In genomic region chr11:932435-932834, GRCh38 we compare ENCODE assay signal across 14 cellular contexts. TPM values are rescaled to one million over a fixed set of nuclear protein-coding genes. Genes with fewer than 3 reads are reported as not detected.
A peak's percentile ranks its signal among the peaks of the same experiment; 100 is the strongest.
DNase-seq lines count a peak whose midpoint lies in the region; ATAC-seq and TF ChIP-seq lines count a peak whose summit lies in the region.
"Had no signal": no experiment of that assay in that cellular context is flagged by ENCODE, and none has a peak within 500 bp of the region (broad histone marks: within the 10 kb centered on the region; RNA-seq: fewer than 3 reads in every experiment).

No MANE protein-coding gene starts in this region.

- no peak overlapping the region for H3K9ac ChIP-seq in H9 (ENCODE audit: extremely low read depth, insufficient read length, low read length)

- H3K4me3 ChIP-seq in left ventricle myocardium inferior (no peak overlapping the region), psoas muscle (no peak overlapping the region)

- no peak overlapping the region for H4K91ac ChIP-seq in H9 (ENCODE audit: insufficient read length, low read depth, low read length)

- H4K5ac ChIP-seq in H9 (ENCODE audit: insufficient read length, low read depth, low read length), result no peak overlapping the region

- H3K56ac ChIP-seq in H9 (ENCODE audit: insufficient read length, low read depth, low read length), result no peak overlapping the region

- no peak overlapping the region for H2BK15ac ChIP-seq in H9 (ENCODE audit: low read depth, low read length)

- peak overlapping the region; percentile 47 to 84 for H3K4me3 Mint-ChIP-seq in CD14-positive monocyte
- H3K4me3 Mint-ChIP-seq in H9, result no peak overlapping the region
- H3K4me3 Mint-ChIP-seq: naive B cell had no signal

- H3K27me3 Mint-ChIP-seq in CD14-positive monocyte (ENCODE audit: low read depth in 3 of 3) (no peaks in the 10 kb centered on the region), H9 (ENCODE audit: low read depth) (peaks cover 6% of the 10 kb centered on the region)
- H3K27me3 Mint-ChIP-seq: naive B cell had no signal

- H3K79me1 ChIP-seq in H9 (ENCODE audit: insufficient read depth, low read depth, low read length, poor library complexity, severe bottlenecking), result peaks cover 18% of the 10 kb centered on the region

- H2BK120ac ChIP-seq in H9 (ENCODE audit: low read depth, low read length, poor library complexity, severe bottlenecking), result no peak overlapping the region

- no peak overlapping the region for H3K14ac ChIP-seq in H9 (ENCODE audit: insufficient read depth, low read length)

- peaks cover 5% of the 10 kb centered on the region for H3K23me2 ChIP-seq in H9 (ENCODE audit: insufficient read length, low read depth, low read length, poor library complexity, severe bottlenecking)

- H3K18ac ChIP-seq in H9 (ENCODE audit: insufficient read length, low read depth, low read length), result no peak overlapping the region

- no peak overlapping the region for H4K8ac ChIP-seq in H9 (replicated peaks; ENCODE audit: insufficient read length, low read depth, low read length)

- no peaks in the 10 kb centered on the region for H3K27me3 ChIP-seq in left ventricle myocardium inferior (ENCODE audit: low read depth)
- no peaks in the 10 kb centered on the region for H3K27me3 ChIP-seq in psoas muscle (ENCODE audit: insufficient read depth in 3 of 3, low read length in 2 of 3)
- H3K27me3 ChIP-seq in H9 (ENCODE audit: insufficient read depth, low read length), result no peaks in the 10 kb centered on the region

- H3K9me3 ChIP-seq in left ventricle myocardium inferior (replicated peaks) (no peaks in the 10 kb centered on the region), psoas muscle (no peaks in the 10 kb centered on the region), H9 (ENCODE audit: control insufficient read depth, low read depth, low read length) (no peaks in the 10 kb centered on the region)

- H2BK20ac ChIP-seq in H9 (ENCODE audit: low read depth, low read length, poor library complexity, severe bottlenecking), result no peak overlapping the region

- no peak overlapping the region for H2AFZ ChIP-seq in H9 (ENCODE audit: low read length)

- H3K4me1 Mint-ChIP-seq in CD14-positive monocyte (peaks cover 52% of the 10 kb centered on the region), H9 (peaks cover 41 to 53% of the 10 kb centered on the region in 2 experiments)

- 54 to 71% (median 55%) methylated on average over 4 of the region's 4 CpGs for WGBS in psoas muscle, 3 donors
- no CpG with 5 or more reads among the region's 4 CpGs for WGBS in H9 (ENCODE audit: extremely low coverage, insufficient read length, low lambda C conversion rate)

- H3K36me3 ChIP-seq in left ventricle myocardium inferior, result no peaks in the 10 kb centered on the region
- H3K36me3 ChIP-seq in psoas muscle (ENCODE audit: insufficient read depth in 1 of 2, low read depth in 1 of 2), result peaks cover 0 to 6% of the 10 kb centered on the region in 2 donors

- no peak overlapping the region for H2BK5ac ChIP-seq in H9 (ENCODE audit: insufficient read length, low read length)

- H3K27ac ChIP-seq in angular gyrus (ENCODE audit: low read depth, low read length), result peak overlapping the region; percentile 4
- H3K27ac ChIP-seq in left ventricle myocardium inferior (replicated peaks), result peak overlapping the region; percentile 54
- peak overlapping the region; percentile 71 for H3K27ac ChIP-seq in psoas muscle
- H3K27ac ChIP-seq in H9 (ENCODE audit: insufficient read length, low read depth, low read length), result no peak overlapping the region

- H3K36me3 Mint-ChIP-seq in CD14-positive monocyte, result peaks cover 2 to 33% of the 10 kb centered on the region in 2 donors
- H3K36me3 Mint-ChIP-seq in H9 (ENCODE audit: insufficient read depth in 1 of 3, low read depth in 3 of 3), result peaks cover 1 to 9% (median 6%) of the 10 kb centered on the region in 3 experiments; a peak in 5 of 7 replicates
- H3K36me3 Mint-ChIP-seq: naive B cell had no signal

- H3K4me1 ChIP-seq in left ventricle myocardium inferior (peaks cover 69% of the 10 kb centered on the region), psoas muscle (peaks cover 45% of the 10 kb centered on the region), H9 (ENCODE audit: insufficient read depth, low read length) (peaks cover 13% of the 10 kb centered on the region; the same call in 1 of the 2 replicates)

- no peaks in the 10 kb centered on the region for H4K20me1 ChIP-seq in H9 (ENCODE audit: control insufficient read depth, insufficient read depth, insufficient read length)

- ATAC-seq in psoas muscle, result peak in 2 of 4 donors; percentile 47 to 51

- no peak overlapping the region for H3K23ac ChIP-seq in H9 (ENCODE audit: insufficient read length, low read depth, low read length)

- DNase-seq in CD14-positive monocyte (ENCODE audit: low spot score), result no peak
- DNase-seq in left ventricle myocardium inferior, result no peak
- DNase-seq in psoas muscle, result no peak
- DNase-seq in amniotic stem cell (lab: John Stamatoyannopoulos, UW), result no peak
- no peak for DNase-seq in SK-N-DZ (ENCODE audit: low spot score)
- DNase-seq in activated gamma-delta T cell (lab: John Stamatoyannopoulos, UW), result no peak
- no peak for DNase-seq in H9
- DNase-seq: activated CD4-positive, alpha-beta T cell treated with anti-CD3 and anti-CD28 coated beads, Interleukin-2, amount 50 U/mL, for 48 hours; activated effector memory CD4-positive, alpha-beta T cell treated with anti-CD3 and anti-CD28 coated beads, Interleukin-2, amount 50 U/mL, for 16 hours; naive B cell; NCI-H1417; NCI-H510A treated with DMSO at 0.1 percent for 48 hours; stimulated activated CD4-positive, alpha-beta T cell treated with anti-CD3 and anti-CD28 coated beads, Interleukin-12 subunit alpha, Interleukin-12 subunit beta, amount 100 ng/mL, for 4 hours had no signal

- H3T11ph ChIP-seq in H9 (ENCODE audit: low read length), result no peak overlapping the region

- H2AK5ac ChIP-seq in H9 (ENCODE audit: insufficient read length, low read length), result no peak overlapping the region

- peaks cover 0 to 1% (median 0%) of the 10 kb centered on the region in 7 donors for H3K9me3 Mint-ChIP-seq in CD14-positive monocyte
- H3K9me3 Mint-ChIP-seq in H9, result no peaks in the 10 kb centered on the region; a peak in 1 of 5 replicates
- H3K9me3 Mint-ChIP-seq: naive B cell had no signal

- no peak overlapping the region for H3K4me2 ChIP-seq in H9 (ENCODE audit: insufficient read depth, insufficient read length, low read length)

- intact Hi-C loops in CD14-positive monocyte (cut with micrococcal nuclease), result no loop called here
- intact Hi-C loops in left ventricle myocardium inferior (cut with micrococcal nuclease), result no loop called here
- intact Hi-C loops in psoas muscle (cut with DNase I), result no loop called here

- peak overlapping the region; percentile 25 to 89 (median 72) for H3K27ac Mint-ChIP-seq in CD14-positive monocyte
- H3K27ac Mint-ChIP-seq in H9, result peak overlapping the region in 1 of 3 experiments; percentile 45; a peak in 1 of 7 replicates

- H3K4ac ChIP-seq in H9 (ENCODE audit: low read depth, low read length), result no peak overlapping the region

- H3K79me2 ChIP-seq in H9 (ENCODE audit: insufficient read depth, low read length), result peaks cover 21% of the 10 kb centered on the region; the same call in 1 of the 2 replicates

- no peak overlapping the region for H2BK12ac ChIP-seq in H9 (ENCODE audit: insufficient read length, low read depth, low read length)

- TF ChIP-seq CTCF in CD14-positive monocyte (IDR thresholded peaks at IDR 0.05) (no peak), left ventricle myocardium inferior (IDR thresholded peaks at IDR 0.05; ENCODE audit: borderline replicate concordance) (no peak), psoas muscle (IDR thresholded peaks at IDR 0.05) (no peak), H9 (conservative IDR thresholded peaks at IDR 0.05) (no peak)

RNA-seq across cellular contexts. Expression of gene AP2A2, which starts 6.8 kb away (rescaled TPM):
- polyA plus RNA-seq in CD14-positive monocyte (1 to 10 TPM; 5.7 to 8.2 TPM), psoas muscle (10 to 100 TPM; 15.9 to 21.7 (median 19.8) TPM)
- total RNA-seq in left ventricle myocardium inferior (41.4 TPM), psoas muscle (10 to 100 TPM; 26.5 to 31.4 (median 27.7) TPM), H9 (2021) (51.7 and 53.7 TPM in 2 replicates)
- 37.5 and 41.1 TPM in 2 replicates for polyA plus RNA-seq in SK-N-DZ (2014; cell fraction: cytosol; rRNA removed)
- polyA plus RNA-seq in SK-N-DZ (2014; cell fraction: nucleus; rRNA removed), result 67.3 and 80.9 TPM in 2 replicates

RNA-seq across cellular contexts. Expression of gene CHID1, which starts 21.8 kb away (rescaled TPM):
- polyA plus RNA-seq in CD14-positive monocyte, result 10 to 100 TPM; 45.0 to 45.4 TPM
- 54.2 TPM for total RNA-seq in left ventricle myocardium inferior
- total RNA-seq in psoas muscle, result 10 to 100 TPM; 31.2 to 44.5 (median 34.7) TPM
- 10 to 100 TPM; 25.5 to 40.4 (median 28.3) TPM for polyA plus RNA-seq in psoas muscle
- 56.0 and 66.1 TPM in 2 replicates for polyA plus RNA-seq in SK-N-DZ (2014; cell fraction: cytosol; rRNA removed)
- 53.5 and 77.3 TPM in 2 replicates for polyA plus RNA-seq in SK-N-DZ (2014; cell fraction: nucleus; rRNA removed)
- 87.2 and 89.4 TPM in 2 replicates for total RNA-seq in H9 (2021)

Comparison
In these comparisons a context has a peak if more than half of its experiments do, and no peak if none do; other contexts are left out.
1. H3K4me3 Mint-ChIP-seq: peak in CD14-positive monocyte (2 of 2); none in H9 (0 of 2).